In genomic region chr16:11792404-11793260, GRCh38 we compare ENCODE assay signal across 9 cellular contexts. TPM values are rescaled to one million over a fixed set of nuclear protein-coding genes. Genes with fewer than 3 reads are reported as not detected.
DNase-seq lines count a peak whose midpoint lies in the region; ATAC-seq and TF ChIP-seq lines count a peak whose summit lies in the region.
"Had no signal": no experiment of that assay in that cellular context is flagged by ENCODE, and none has a peak within 500 bp of the region (broad histone marks: within the 10 kb centered on the region; RNA-seq: fewer than 3 reads in every experiment).

No MANE protein-coding gene starts in this region.

- no peaks in the 10 kb centered on the region for H3K9me3 ChIP-seq in CD4-positive, alpha-beta memory T cell (ENCODE audit: control insufficient read depth in 1 of 2, low read length in 2 of 2)
- no peaks in the 10 kb centered on the region for H3K9me3 ChIP-seq in mucosa of descending colon

- TF ChIP-seq CTCF in mucosa of descending colon (IDR thresholded peaks at IDR 0.05) = no peak

- POLR2A ChIA-PET in CD4-positive, alpha-beta memory T cell (lab: Charles Lee; ENCODE audit: partially characterized antibody) = interaction anchor here (0.6 to 7.7 kb wide), 5 partner anchors 9 to 49 kb away, joined by 3 to 155 read pairs (median 4); partner anchors contain the start of gene TXNDC11

- H3K9me3 Mint-ChIP-seq in CD4-positive, alpha-beta memory T cell = peaks cover 0 to 3% (median 0%) of the 10 kb centered on the region in 8 donors
- H3K9me3 Mint-ChIP-seq in activated T-helper 17 cell treated with anti-CD3 and anti-CD28 coated beads, Interleukin-2, amount 50 U/mL, for 72 hours = no peaks in the 10 kb centered on the region

- H3K27me3 Mint-ChIP-seq in CD4-positive, alpha-beta memory T cell = no peaks in the 10 kb centered on the region
- H3K27me3 Mint-ChIP-seq in activated T-helper 17 cell treated with anti-CD3 and anti-CD28 coated beads, Interleukin-2, amount 50 U/mL, for 72 hours = no peaks in the 10 kb centered on the region

- intact Hi-C loops in CD4-positive, alpha-beta memory T cell (cut with micrococcal nuclease) = no loop called here
- intact Hi-C loops in mucosa of descending colon (cut with DNase I, micrococcal nuclease) = no loop called here

- peak in 1 of 5 donors; percentile 50 for DNase-seq in CD4-positive, alpha-beta memory T cell
- DNase-seq in NCI-H1436 treated with DMSO at 0.1 percent for 48 hours (lab: John Stamatoyannopoulos, UW) = peak; percentile 95
- DNase-seq in mucosa of descending colon = peak in 2 of 3 donors; percentile 59 to 77
- no peak for DNase-seq in AG08396 (ENCODE audit: low spot score)

- H3K27ac Mint-ChIP-seq in CD4-positive, alpha-beta memory T cell = peak overlapping the region; percentile 73 to 99 (median 79)
- peak overlapping the region; percentile 78 for H3K27ac Mint-ChIP-seq in activated T-helper 17 cell treated with anti-CD3 and anti-CD28 coated beads, Interleukin-2, amount 50 U/mL, for 72 hours

- H3K27ac ChIP-seq in CD4-positive, alpha-beta memory T cell (ENCODE audit: low read depth, low read length) = peak overlapping the region; percentile 24
- H3K27ac ChIP-seq: SK-N-MC had no signal

- no peaks in the 10 kb centered on the region for H3K27me3 ChIP-seq in CD4-positive, alpha-beta memory T cell (ENCODE audit: insufficient read depth, low read length)

- no peak overlapping the region for H3K4me3 ChIP-seq in CD4-positive, alpha-beta memory T cell (ENCODE audit: low read length in 2 of 2)
- peak overlapping the region; percentile 3 for H3K4me3 ChIP-seq in mucosa of descending colon
- H3K4me3 ChIP-seq: SK-N-MC had no signal

- H3K4me3 Mint-ChIP-seq in CD4-positive, alpha-beta memory T cell = peak overlapping the region in 5 of 8 donors; percentile 34 to 70 (median 56)
- peak overlapping the region; percentile 93 for H3K4me3 Mint-ChIP-seq in activated T-helper 17 cell treated with anti-CD3 and anti-CD28 coated beads, Interleukin-2, amount 50 U/mL, for 72 hours

- CTCF ChIA-PET in CD4-positive, alpha-beta memory T cell (lab: Charles Lee; ENCODE audit: partially characterized antibody) = interaction anchor here (0.6 to 1.4 kb wide), 3 partner anchors 11 to 77 kb away, joined by 3 to 4 read pairs (median 3); no protein-coding TSS in a partner anchor

- peaks cover 0 to 42% of the 10 kb centered on the region in 2 donors for H3K36me3 Mint-ChIP-seq in CD4-positive, alpha-beta memory T cell
- peaks cover 59% of the 10 kb centered on the region for H3K36me3 Mint-ChIP-seq in activated T-helper 17 cell treated with anti-CD3 and anti-CD28 coated beads, Interleukin-2, amount 50 U/mL, for 72 hours (ENCODE audit: low read depth)

- H3K36me3 ChIP-seq in CD4-positive, alpha-beta memory T cell (ENCODE audit: insufficient read depth, low read length) = peaks cover 4% of the 10 kb centered on the region
- H3K36me3 ChIP-seq in mucosa of descending colon (ENCODE audit: low read depth) = no peaks in the 10 kb centered on the region

- ATAC-seq in activated T-helper 17 cell treated with anti-CD3 and anti-CD28 coated beads, Interleukin-2, amount 50 U/mL, for 72 hours (replicated peaks) = no peak
- ATAC-seq in mucosa of descending colon (peak; percentile 56), GM18505 (IDR thresholded peaks at IDR 0.05; ENCODE audit: unreplicated experiment) (no peak), HG03520 (IDR thresholded peaks at IDR 0.05; ENCODE audit: unreplicated experiment) (no peak), HG03039 (IDR thresholded peaks at IDR 0.05; ENCODE audit: unreplicated experiment) (no peak)

- peaks cover 76% of the 10 kb centered on the region for H3K4me1 ChIP-seq in CD4-positive, alpha-beta memory T cell (ENCODE audit: insufficient read depth, low read length)
- peaks cover 31% of the 10 kb centered on the region for H3K4me1 ChIP-seq in mucosa of descending colon (ENCODE audit: low read depth)

- no peak for TF ChIP-seq POLR2A in GM18505 (IDR thresholded peaks at IDR 0.05; ENCODE audit: borderline replicate concordance, extremely low read depth, insufficient read depth, insufficient read length)

- peaks cover 48 to 79% (median 62%) of the 10 kb centered on the region in 4 donors for H3K4me1 Mint-ChIP-seq in CD4-positive, alpha-beta memory T cell
- peaks cover 46% of the 10 kb centered on the region for H3K4me1 Mint-ChIP-seq in activated T-helper 17 cell treated with anti-CD3 and anti-CD28 coated beads, Interleukin-2, amount 50 U/mL, for 72 hours

RNA-seq across cellular contexts. Expression of gene ZC3H7A, which starts 4.4 kb away (rescaled TPM):
- total RNA-seq in CD4-positive, alpha-beta memory T cell = 10 to 100 TPM; 85.0 to 92.1 TPM
- polyA plus RNA-seq in CD4-positive, alpha-beta memory T cell = 10 to 100 TPM; 39.9 to 47.6 TPM
- 100 to 1,000 TPM in 1 of 2 donors, 10 to 100 TPM in 1; 67.6 to 144 TPM for total RNA-seq in activated T-helper 17 cell treated with anti-CD3 and anti-CD28 coated beads, Interleukin-2, amount 50 U/mL, for 72 hours
- 10 to 100 TPM; 42.4 to 61.2 (median 59.0) TPM for total RNA-seq in mucosa of descending colon

RNA-seq across cellular contexts. Expression of gene TXNDC11, which starts 50.0 kb away (rescaled TPM):
- total RNA-seq in CD4-positive, alpha-beta memory T cell = 10 to 100 TPM; 51.7 to 59.8 TPM
- polyA plus RNA-seq in CD4-positive, alpha-beta memory T cell = 10 to 100 TPM; 54.7 to 62.6 TPM
- 10 to 100 TPM; 33.8 to 38.6 TPM for total RNA-seq in activated T-helper 17 cell treated with anti-CD3 and anti-CD28 coated beads, Interleukin-2, amount 50 U/mL, for 72 hours
- total RNA-seq in mucosa of descending colon = 10 to 100 TPM; 52.3 to 71.9 (median 60.3) TPM

RNA-seq across cellular contexts. Expression of gene RSL1D1, which starts 58.7 kb away (rescaled TPM):
- 100 to 1,000 TPM; 180 to 206 TPM for total RNA-seq in CD4-positive, alpha-beta memory T cell
- polyA plus RNA-seq in CD4-positive, alpha-beta memory T cell = 100 to 1,000 TPM; 124 to 325 TPM
- total RNA-seq in activated T-helper 17 cell treated with anti-CD3 and anti-CD28 coated beads, Interleukin-2, amount 50 U/mL, for 72 hours = 100 to 1,000 TPM; 275 to 288 TPM
- total RNA-seq in mucosa of descending colon = 100 to 1,000 TPM in 1 of 3 donors, 10 to 100 TPM in 2; 81.9 to 116 (median 82.0) TPM
